1 cellular context compared by ENCODE assay signal in genomic region chr20:45867811-45868176, GRCh38.
TF ChIP-seq lines count a peak whose summit lies in the region.

No MANE protein-coding gene starts in this region.

TF ChIP-seq in K562, 482 proteins besides CTCF, POLR2A, EP300 and RAD21:
- TF ChIP-seq MLX (CRISPR knock-in tag; conservative IDR thresholded peaks at IDR 0.05): no peak
- TF ChIP-seq SAP30 (IDR thresholded peaks at IDR 0.05; ENCODE audit: borderline replicate concordance, insufficient read depth, low read depth, low read length, poor library complexity, severe bottlenecking): no peak
- no peak for TF ChIP-seq ZNF347 (CRISPR knock-in tag; IDR thresholded peaks at IDR 0.05; ENCODE audit: low read depth)
- no peak for TF ChIP-seq ZNF239 (CRISPR knock-in tag; IDR thresholded peaks at IDR 0.05)
- no peak for TF ChIP-seq SMAD2 (IDR thresholded peaks at IDR 0.05; ENCODE audit: low read depth, low read length)
- no peak for TF ChIP-seq BCOR (IDR thresholded peaks at IDR 0.05)
- no peak for TF ChIP-seq ZFX (CRISPR knock-in tag; IDR thresholded peaks at IDR 0.05)
- no peak for TF ChIP-seq FOSL1 (tag; conservative IDR thresholded peaks at IDR 0.05)
- no peak for TF ChIP-seq ZBTB2 (IDR thresholded peaks at IDR 0.05)
- TF ChIP-seq BHLHE40 (IDR thresholded peaks at IDR 0.05; ENCODE audit: low read length): no peak
